ENCODE assay signal across 8 cellular contexts in the genomic region with DNA sequence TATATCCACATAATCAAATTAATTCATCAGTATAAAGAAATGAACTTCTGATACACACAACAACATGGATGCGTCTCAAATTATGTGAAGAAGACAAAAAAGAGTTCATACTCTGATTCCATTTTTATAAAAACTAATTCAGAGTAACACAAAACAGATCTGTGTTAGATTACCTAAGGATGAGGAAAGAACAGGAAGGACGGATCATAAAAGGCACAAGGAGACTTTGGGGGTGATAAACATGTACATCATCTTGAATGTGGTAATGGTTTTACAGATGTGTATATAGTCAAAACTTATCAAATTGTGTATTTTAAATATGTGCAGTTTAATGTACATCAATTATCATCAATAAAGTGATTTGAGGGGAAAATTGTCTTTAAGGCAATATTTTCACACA.
"Had no signal": no experiment of that assay in that cellular context is flagged by ENCODE, and none has a peak within 500 bp of the region (broad histone marks: within the 10 kb centered on the region; RNA-seq: fewer than 3 reads in every experiment).

No MANE protein-coding gene starts in this region.

- H3K9me3 Mint-ChIP-seq: H9 had no signal

- H3K27ac Mint-ChIP-seq: H9 had no signal

- H3K4me1 Mint-ChIP-seq: H9 had no signal

- H3K27ac ChIP-seq: GM23248 had no signal

- ATAC-seq: K562 had no signal

- DNase-seq: GM23248, GOT3, H9, HCEC 1CT, IMR-90, KG1 had no signal

- H3K4me3 ChIP-seq: GM23248, K562 had no signal

- FAIRE-seq: HTR-8/SVneo, K562 had no signal

- H3K4me3 Mint-ChIP-seq: H9 had no signal
